In genomic region chr3:158091526-158091925, GRCh38 we compare ENCODE assay signal across 10 cellular contexts. TPM values are rescaled to one million over a fixed set of nuclear protein-coding genes. Genes with fewer than 3 reads are reported as not detected.
DNase-seq lines count a peak whose midpoint lies in the region; ATAC-seq and TF ChIP-seq lines count a peak whose summit lies in the region.
"Had no signal": no experiment of that assay in that cellular context is flagged by ENCODE, and none has a peak within 500 bp of the region (broad histone marks: within the 10 kb centered on the region; RNA-seq: fewer than 3 reads in every experiment).

No MANE protein-coding gene starts in this region.

- WGBS in mammary epithelial cell (ENCODE audit: low coverage, missing lambda C conversion rate) = 6% methylated on average over 5 of the region's 5 CpGs
- 24 to 33% (median 29%) methylated on average over 5 of the region's 5 CpGs for WGBS in heart left ventricle, 4 donors

- H3K4me3 ChIP-seq in mammary epithelial cell (replicated peaks in 1 of 3; ENCODE audit: insufficient read depth in 1 of 3, low read depth in 2 of 3, low read length in 3 of 3) (no peak overlapping the region), breast epithelium (no peak overlapping the region), PC-9 (no peak overlapping the region), upper lobe of right lung (no peak overlapping the region), heart left ventricle (no peak overlapping the region)
- H3K4me3 ChIP-seq: SJCRH30, testis had no signal

- no peak overlapping the region for H3K4me2 ChIP-seq in mammary epithelial cell (ENCODE audit: insufficient read depth, low read depth, low read length)
- no peak overlapping the region for H3K4me2 ChIP-seq in PC-9

- H3K4me1 ChIP-seq in mammary epithelial cell (ENCODE audit: insufficient read depth, low read length) = no peaks in the 10 kb centered on the region
- H3K4me1 ChIP-seq in breast epithelium = no peaks in the 10 kb centered on the region
- H3K4me1 ChIP-seq in PC-9 (replicated peaks; ENCODE audit: insufficient read depth) = no peaks in the 10 kb centered on the region
- H3K4me1 ChIP-seq in upper lobe of right lung = no peaks in the 10 kb centered on the region
- H3K4me1 ChIP-seq in heart left ventricle = peaks cover 0 to 11% (median 0%) of the 10 kb centered on the region in 12 donors
- H3K4me1 ChIP-seq: SJCRH30, testis had no signal

- H2AFZ ChIP-seq in mammary epithelial cell (ENCODE audit: low read depth, low read length) (no peak overlapping the region), PC-9 (no peak overlapping the region)

- DNase-seq in mammary epithelial cell (peak; percentile 35), breast epithelium (ENCODE audit: low spot score in 2 of 2) (no peak), PC-9 (no peak), fibroblast of gingiva (ENCODE audit: low read depth) (peak; percentile 41), upper lobe of right lung (no peak), heart left ventricle (no peak), AG08395 (ENCODE audit: low spot score) (no peak), NCI-H2107 treated with DMSO at 0.1 percent for 48 hours (lab: John Stamatoyannopoulos, UW; ENCODE audit: unreplicated experiment) (no peak)
- DNase-seq: testis had no signal

- in situ Hi-C loops in mammary epithelial cell (cut with MboI; ENCODE audit: low sequenced_read_pairs in 2 of 2) = loop anchor here in 1 of 2 donors (10.0 to 25.0 kb wide), 2 partner anchors 223 to 346 kb away; no protein-coding TSS in a partner anchor

- ATAC-seq in upper lobe of right lung = no peak
- no peak for ATAC-seq in heart left ventricle

- dilution Hi-C loops in mammary epithelial cell (cut with HindIII; ENCODE audit: low sequenced_read_pairs) = no loop called here

- H3K36me3 ChIP-seq in mammary epithelial cell (ENCODE audit: insufficient read depth, low read length) = no peaks in the 10 kb centered on the region
- H3K36me3 ChIP-seq in breast epithelium = no peaks in the 10 kb centered on the region
- H3K36me3 ChIP-seq in PC-9 (ENCODE audit: low read depth) = no peaks in the 10 kb centered on the region
- H3K36me3 ChIP-seq in upper lobe of right lung = no peaks in the 10 kb centered on the region
- H3K36me3 ChIP-seq in heart left ventricle = no peaks in the 10 kb centered on the region
- H3K36me3 ChIP-seq: SJCRH30 had no signal

- H3K79me2 ChIP-seq in mammary epithelial cell (ENCODE audit: insufficient read depth, low read length) (no peaks in the 10 kb centered on the region), PC-9 (ENCODE audit: low read depth) (no peaks in the 10 kb centered on the region)

- TF ChIP-seq CTCF in mammary epithelial cell (conservative IDR thresholded peaks at IDR 0.05 in 1 of 2, IDR thresholded peaks at IDR 0.05 in 1 of 2; ENCODE audit: extremely low read depth in 1 of 2, insufficient read depth in 1 of 2, low read depth in 1 of 2, low read length in 2 of 2) (peak; percentile 32 to 57), breast epithelium (IDR thresholded peaks at IDR 0.05) (no peak), PC-9 (conservative IDR thresholded peaks at IDR 0.05) (peak; percentile 30; the same call in 1 of the 2 replicates), upper lobe of right lung (IDR thresholded peaks at IDR 0.05) (peak; percentile 9), heart left ventricle (IDR thresholded peaks at IDR 0.05) (peak in 3 of 12 donors; percentile 10 to 15 (median 10))

- H3K9me2 ChIP-seq in PC-9 (ENCODE audit: insufficient read depth) = no peaks in the 10 kb centered on the region

- BruUV-seq in mammary epithelial cell (replicated peaks; lab: Mats Ljungman, UMichigan) (no TSS peak), PC-9 (replicated peaks; lab: Mats Ljungman, UMichigan) (no TSS peak)

- H3K27me3 ChIP-seq in mammary epithelial cell (ENCODE audit: insufficient read depth, low read length) = peaks cover 27% of the 10 kb centered on the region
- peaks cover 3 to 43% of the 10 kb centered on the region in 2 donors for H3K27me3 ChIP-seq in breast epithelium
- H3K27me3 ChIP-seq in PC-9 (ENCODE audit: insufficient read depth, low read depth) = no peaks in the 10 kb centered on the region
- H3K27me3 ChIP-seq in upper lobe of right lung = peaks cover 73% of the 10 kb centered on the region
- peaks cover 24 to 97% (median 60%) of the 10 kb centered on the region in 9 donors for H3K27me3 ChIP-seq in heart left ventricle
- H3K27me3 ChIP-seq: SJCRH30, testis had no signal

- no peak overlapping the region for H3K9ac ChIP-seq in mammary epithelial cell (ENCODE audit: insufficient read depth, low read length)

- POLR2A ChIA-PET in PC-9 (lab: Charles Lee; ENCODE audit: unreplicated experiment) = no interaction called here

- no peaks in the 10 kb centered on the region for H3F3A ChIP-seq in PC-9 (ENCODE audit: insufficient read depth, low read depth)

- CTCF ChIA-PET in mammary epithelial cell (lab: Charles Lee; ENCODE audit: low non-redundant PET) (no interaction called here), PC-9 (lab: Charles Lee) (no interaction called here)

- intact Hi-C loops in mammary epithelial cell (cut with micrococcal nuclease) = loop anchor here (1.0 to 10.0 kb wide), 5 partner anchors 222 to 474 kb away; no protein-coding TSS in a partner anchor
- intact Hi-C loops in breast epithelium (cut with DNase I; ENCODE audit: low total_unique reads) = no loop called here
- intact Hi-C loops in PC-9 (cut with micrococcal nuclease; ENCODE audit: unreplicated experiment) = no loop called here
- intact Hi-C loops in upper lobe of right lung (cut with DNase I) = no loop called here
- intact Hi-C loops in heart left ventricle (cut with DNase I) = loop anchor here in 4 of 10 donors (10.0 kb wide), 1 partner anchor 343 kb away; no protein-coding TSS in a partner anchor

- no peaks in the 10 kb centered on the region for H4K20me1 ChIP-seq in mammary epithelial cell (ENCODE audit: insufficient read depth, low read length)
- H4K20me1 ChIP-seq in PC-9 (ENCODE audit: insufficient read depth) = no peaks in the 10 kb centered on the region

- no peak for TF ChIP-seq POLR2A in breast epithelium (IDR thresholded peaks at IDR 0.05)
- TF ChIP-seq POLR2A in heart left ventricle (IDR thresholded peaks at IDR 0.05) = no peak

- no peak overlapping the region for H3K27ac ChIP-seq in mammary epithelial cell (ENCODE audit: insufficient read depth, low read depth, low read length)
- no peak overlapping the region for H3K27ac ChIP-seq in breast epithelium
- no peak overlapping the region for H3K27ac ChIP-seq in PC-9
- H3K27ac ChIP-seq in upper lobe of right lung = no peak overlapping the region
- H3K27ac ChIP-seq in heart left ventricle = no peak overlapping the region
- H3K27ac ChIP-seq: SJCRH30, testis had no signal

- H3K9me3 ChIP-seq in mammary epithelial cell (replicated peaks; ENCODE audit: insufficient read depth, low read length) (no peaks in the 10 kb centered on the region), breast epithelium (peaks cover 0 to 5% of the 10 kb centered on the region in 2 donors), PC-9 (ENCODE audit: insufficient read depth, low read depth) (no peaks in the 10 kb centered on the region), upper lobe of right lung (no peaks in the 10 kb centered on the region), heart left ventricle (peaks cover 0 to 6% (median 0%) of the 10 kb centered on the region in 12 donors)
- H3K9me3 ChIP-seq: SJCRH30, testis had no signal

RNA-seq across cellular contexts. Expression of gene SHOX2, which starts 14.7 kb away (rescaled TPM):
- total RNA-seq in mammary epithelial cell (1 to 10 TPM in 1 of 2 donors, not detected in 1; 1.2 TPM), breast epithelium (10 to 100 TPM in 1 of 3 donors, 1 to 10 TPM in 2; 3.0 to 10.5 (median 5.3) TPM), PC-9 (2021) (0.95 and 1.0 TPM in 2 replicates), upper lobe of right lung (0.49 TPM), heart left ventricle (under 1 TPM in 8 of 9 donors, not detected in 1; 0.16 to 1.00 (median 0.78) TPM)
- polyA plus RNA-seq in mammary epithelial cell (0.05 TPM), heart left ventricle (under 1 TPM; 0.08 to 0.14 TPM)
- 0.26 TPM for polyA minus RNA-seq in mammary epithelial cell

RNA-seq across cellular contexts. Expression of gene RSRC1, which starts 18.4 kb away (rescaled TPM):
- total RNA-seq in mammary epithelial cell = 10 to 100 TPM; 30.0 to 35.6 TPM
- polyA plus RNA-seq in mammary epithelial cell = 8.4 TPM
- polyA minus RNA-seq in mammary epithelial cell = 7.6 TPM
- total RNA-seq in breast epithelium = 100 to 1,000 TPM in 1 of 3 donors, 10 to 100 TPM in 2; 53.1 to 101 (median 59.3) TPM
- 43.1 and 60.3 TPM in 2 replicates for total RNA-seq in PC-9 (2021)
- 28.1 TPM for total RNA-seq in upper lobe of right lung
- total RNA-seq in heart left ventricle = 10 to 100 TPM; 15.7 to 24.9 (median 21.9) TPM
- polyA plus RNA-seq in heart left ventricle = 10 to 100 TPM in 1 of 2 donors, 1 to 10 TPM in 1; 9.5 to 17.2 TPM

Comparison
In these comparisons a context has a peak if more than half of its experiments do, and no peak if none do; other contexts are left out.
1. DNase-seq: peak in mammary epithelial cell (single experiment) and fibroblast of gingiva (single experiment); none in breast epithelium (0 of 2), PC-9 (0 of 2), upper lobe of right lung (single experiment), heart left ventricle (0 of 5), AG08395 (single experiment) and NCI-H2107 treated with DMSO at 0.1 percent for 48 hours (single experiment).
2. CTCF ChIP-seq: peak in mammary epithelial cell (2 of 2), PC-9 (single experiment) and upper lobe of right lung (single experiment); none in breast epithelium (0 of 3).